Comparison of ENCODE assay signal across 8 cellular contexts in the genomic region with DNA sequence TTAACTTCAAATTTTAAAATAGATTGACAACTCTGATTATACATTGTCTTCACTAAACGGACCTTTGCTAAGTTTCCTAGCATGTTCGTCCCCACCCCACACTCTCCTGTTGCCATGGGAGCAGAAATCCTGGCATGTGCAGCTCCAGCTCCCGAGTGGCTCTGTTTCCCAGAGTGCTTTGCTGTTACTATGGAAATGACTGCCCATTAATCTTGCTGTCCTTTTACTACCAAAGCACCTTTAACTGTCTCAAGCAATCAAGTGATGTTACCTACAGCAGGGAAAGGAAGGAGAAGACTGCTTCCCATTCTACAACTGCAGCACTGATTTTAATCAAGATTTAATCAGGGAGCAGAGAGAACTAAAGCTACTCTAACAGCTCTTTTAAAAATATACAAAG.
DNase-seq lines count a peak whose midpoint lies in the region; ATAC-seq and TF ChIP-seq lines count a peak whose summit lies in the region.

No MANE protein-coding gene starts in this region.

- no peaks in the 10 kb centered on the region for H3K27me3 Mint-ChIP-seq in activated naive CD8-positive, alpha-beta T cell treated with anti-CD3 and anti-CD28 coated beads for 36 hours

- H3K4me3 ChIP-seq in MG63 = peak overlapping the region; percentile 13; the same call in 1 of the 2 replicates

- H3K9me3 Mint-ChIP-seq in activated naive CD8-positive, alpha-beta T cell treated with anti-CD3 and anti-CD28 coated beads for 36 hours = no peaks in the 10 kb centered on the region

- H3K4me1 Mint-ChIP-seq in activated naive CD8-positive, alpha-beta T cell treated with anti-CD3 and anti-CD28 coated beads for 36 hours = peaks cover 4% of the 10 kb centered on the region

- no peaks in the 10 kb centered on the region for H3K27me3 ChIP-seq in MG63

- TF ChIP-seq CTCF in GM20000 (IDR thresholded peaks at IDR 0.05; ENCODE audit: extremely low read depth, missing control alignments) = no peak

- peak overlapping the region; percentile 29 for H3K4me3 Mint-ChIP-seq in activated naive CD8-positive, alpha-beta T cell treated with anti-CD3 and anti-CD28 coated beads for 36 hours

- no peaks in the 10 kb centered on the region for H3K36me3 ChIP-seq in MG63

- DNase-seq in COR-L47 (lab: John Stamatoyannopoulos, UW) (peak; percentile 84), MG63 (peak; percentile 44), kidney tubule cell (ENCODE audit: low spot score) (peak; percentile 69), ureter (ENCODE audit: low spot score) (no peak), GM20000 (ENCODE audit: low spot score) (no peak)
- no peak for DNase-seq in activated naive CD8-positive, alpha-beta T cell treated with anti-CD3 and anti-CD28 coated beads for 36 hours
- DNase-seq in activated CD4-positive, alpha-beta T cell treated with anti-CD3 and anti-CD28 coated beads for 48 hours = no peak

- no peak overlapping the region for H3K27ac Mint-ChIP-seq in activated naive CD8-positive, alpha-beta T cell treated with anti-CD3 and anti-CD28 coated beads for 36 hours

- H3K9me3 ChIP-seq in MG63 = no peaks in the 10 kb centered on the region

- no peaks in the 10 kb centered on the region for H3K36me3 Mint-ChIP-seq in activated naive CD8-positive, alpha-beta T cell treated with anti-CD3 and anti-CD28 coated beads for 36 hours

- no peak for ATAC-seq in GM19467 (IDR thresholded peaks at IDR 0.05; ENCODE audit: unreplicated experiment)

Comparison
In these comparisons a context has a peak if more than half of its experiments do, and no peak if none do; other contexts are left out.
1. DNase-seq: peak in COR-L47 (single experiment), MG63 (single experiment) and kidney tubule cell (single experiment); none in activated naive CD8-positive, alpha-beta T cell treated with anti-CD3 and anti-CD28 coated beads for 36 hours (single experiment), ureter (single experiment), GM20000 (single experiment) and activated CD4-positive, alpha-beta T cell treated with anti-CD3 and anti-CD28 coated beads for 48 hours (single experiment).